ENCODE assay signal across 8 cellular contexts in the genomic region with DNA sequence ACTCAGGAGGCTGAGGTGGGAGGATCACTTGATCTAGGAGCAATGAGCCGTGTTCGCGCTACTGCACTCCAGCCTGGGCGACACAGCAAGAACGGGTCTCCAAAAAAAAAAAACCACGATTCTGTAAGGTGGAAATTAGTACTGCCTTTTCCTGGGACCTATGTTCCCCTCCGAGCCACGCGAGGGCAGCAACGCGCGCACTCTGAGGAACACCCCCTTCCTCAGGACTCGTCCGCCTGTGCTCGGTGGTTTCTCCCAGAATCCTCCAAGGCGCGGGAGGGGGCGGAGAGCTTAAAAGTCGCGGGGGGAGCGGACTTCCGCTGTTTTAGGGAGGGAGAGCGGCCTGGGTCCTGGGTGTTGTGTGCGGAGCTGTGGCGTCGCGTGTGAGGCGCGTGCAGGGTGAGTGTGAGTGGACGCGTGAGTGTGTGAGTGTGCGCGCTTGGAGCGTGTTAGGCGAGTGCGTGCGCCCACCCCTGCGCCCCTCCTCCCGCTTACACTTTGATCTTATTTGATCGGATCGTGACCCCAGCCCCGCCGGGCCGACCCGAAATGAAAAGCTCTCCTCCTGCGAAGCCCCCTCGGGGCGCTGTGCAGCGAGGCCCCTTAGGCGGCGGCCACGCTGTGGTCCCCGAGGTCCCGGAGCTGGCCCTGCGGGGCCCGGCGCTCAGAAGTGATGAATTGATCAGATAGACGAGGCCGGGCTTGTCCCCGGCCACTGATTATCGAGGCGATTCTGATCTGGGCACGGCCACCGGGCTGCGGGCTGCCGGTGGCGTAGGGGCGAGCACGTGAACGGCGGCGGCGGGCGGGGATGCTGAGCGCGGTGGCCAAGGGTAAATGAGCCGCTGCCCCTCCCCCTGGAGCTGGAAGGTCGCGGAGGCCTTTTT. TPM values are rescaled to one million over a fixed set of nuclear protein-coding genes. Genes with fewer than 3 reads are reported as not detected.
DNase-seq lines count a peak whose midpoint lies in the region; ATAC-seq and TF ChIP-seq lines count a peak whose summit lies in the region.

No MANE protein-coding gene starts in this region.

- H4K20me1 ChIP-seq in mammary epithelial cell (ENCODE audit: insufficient read depth, low read length) = no peaks in the 10 kb centered on the region

- intact Hi-C loops in mammary epithelial cell (cut with micrococcal nuclease) = loop anchor here (1.0 kb wide), 3 partner anchors 10 to 59 kb away; a partner anchor contains a TSS

- peak overlapping the region; percentile 91 to 100 (median 93) for H3K4me3 Mint-ChIP-seq in immature natural killer cell

- in situ Hi-C loops in ACHN (cut with HindIII; ENCODE audit: low pct_ligation_motif_present, low pct_unique_long_range_greater_than_20kb, low sequenced_read_pairs) (no loop called here), mammary epithelial cell (cut with MboI; ENCODE audit: low sequenced_read_pairs in 2 of 2) (loop anchor here in 1 of 2 donors (5.0 kb wide), 1 partner anchor 97 kb away; no protein-coding TSS in a partner anchor)

- peak overlapping the region; percentile 86 for H3K9ac ChIP-seq in mammary epithelial cell (ENCODE audit: insufficient read depth, low read length)

- BruUV-seq in mammary epithelial cell (replicated peaks; lab: Mats Ljungman, UMichigan) = TSS peak; percentile 77

- TF ChIP-seq CTCF in VCaP (conservative IDR thresholded peaks at IDR 0.05) = peak; percentile 93
- peak; percentile 83 to 93 for TF ChIP-seq CTCF in mammary epithelial cell (conservative IDR thresholded peaks at IDR 0.05 in 1 of 2, IDR thresholded peaks at IDR 0.05 in 1 of 2; ENCODE audit: extremely low read depth in 1 of 2, insufficient read depth in 1 of 2, low read depth in 1 of 2, low read length in 2 of 2)

- peak overlapping the region; percentile 83 for H2AFZ ChIP-seq in mammary epithelial cell (ENCODE audit: low read depth, low read length)

- no peaks in the 10 kb centered on the region for H3K9me3 ChIP-seq in mammary epithelial cell (replicated peaks; ENCODE audit: insufficient read depth, low read length)

- H3K4me1 Mint-ChIP-seq in immature natural killer cell = peaks cover 12 to 17% of the 10 kb centered on the region in 2 donors

- H3K36me3 Mint-ChIP-seq in immature natural killer cell = peaks cover 0 to 5% (median under 1%) of the 10 kb centered on the region in 3 donors

- no peaks in the 10 kb centered on the region for H3K27me3 ChIP-seq in mammary epithelial cell (ENCODE audit: insufficient read depth, low read length)

- H3K79me2 ChIP-seq in mammary epithelial cell (ENCODE audit: insufficient read depth, low read length) = peaks cover 22% of the 10 kb centered on the region

- peaks cover 8% of the 10 kb centered on the region for H3K4me1 ChIP-seq in mammary epithelial cell (ENCODE audit: insufficient read depth, low read length)

- dilution Hi-C loops in mammary epithelial cell (cut with HindIII; ENCODE audit: low sequenced_read_pairs) = loop anchor here (10.0 kb wide), 1 partner anchor 175 kb away; no protein-coding TSS in a partner anchor

- ATAC-seq in GM18867 (IDR thresholded peaks at IDR 0.05; ENCODE audit: unreplicated experiment) = peak; percentile 88
- ATAC-seq in HG03103 (IDR thresholded peaks at IDR 0.05; ENCODE audit: low read depth, unreplicated experiment) = peak; percentile 85

- H3K9me3 Mint-ChIP-seq in immature natural killer cell = no peaks in the 10 kb centered on the region

- H3K36me3 ChIP-seq in mammary epithelial cell (ENCODE audit: insufficient read depth, low read length) = peaks cover 6% of the 10 kb centered on the region

- H3K4me2 ChIP-seq in mammary epithelial cell (ENCODE audit: insufficient read depth, low read depth, low read length) = peak overlapping the region; percentile 85

- DNase-seq in ACHN (peak; percentile 96), NCI-H2171 treated with DMSO at 0.1 percent for 48 hours (lab: John Stamatoyannopoulos, UW) (peak; percentile 97), mammary epithelial cell (peak; percentile 94), immature natural killer cell (peak; percentile 95 to 97 (median 95)), smooth muscle cell of the brain vasculature (ENCODE audit: low read depth, low spot score) (peak; percentile 95)

- CTCF ChIA-PET in mammary epithelial cell (lab: Charles Lee; ENCODE audit: low non-redundant PET) = interaction anchor here (0.5 to 1.1 kb wide), 9 partner anchors 9 to 1054 kb away, joined by 3 to 17 read pairs (median 3); a partner anchor contains a TSS

- peak overlapping the region; percentile 98 for H3K27ac ChIP-seq in VCaP
- H3K27ac ChIP-seq in mammary epithelial cell (ENCODE audit: insufficient read depth, low read depth, low read length) = peak overlapping the region; percentile 80

- under 1% methylated on average over 43 of the region's 79 CpGs for WGBS in mammary epithelial cell (ENCODE audit: low coverage, missing lambda C conversion rate)

- H3K27me3 Mint-ChIP-seq in immature natural killer cell (ENCODE audit: low read depth in 3 of 3) = peaks cover 10 to 15% (median 12%) of the 10 kb centered on the region in 3 donors

- peak overlapping the region; percentile 87 to 99 (median 96) for H3K27ac Mint-ChIP-seq in immature natural killer cell

- peak overlapping the region; percentile 76 to 90 (median 84) for H3K4me3 ChIP-seq in mammary epithelial cell (replicated peaks in 1 of 3; ENCODE audit: insufficient read depth in 1 of 3, low read depth in 2 of 3, low read length in 3 of 3)

RNA-seq across cellular contexts. Expression of a gene that starts 9.6 kb away (rescaled TPM):
- total RNA-seq in mammary epithelial cell = 10 to 100 TPM; 24.8 to 27.4 TPM
- polyA plus RNA-seq in mammary epithelial cell = 6.8 TPM
- 12.4 TPM for polyA minus RNA-seq in mammary epithelial cell
- polyA plus RNA-seq in immature natural killer cell = 10 to 100 TPM; 32.4 to 44.3 (median 44.3) TPM

RNA-seq across cellular contexts. Expression of a gene that starts 13.8 kb away (rescaled TPM):
- 1 to 10 TPM in 1 of 2 donors, under 1 TPM in 1; 0.67 to 1.1 TPM for total RNA-seq in mammary epithelial cell
- polyA plus RNA-seq in mammary epithelial cell (0.95 TPM), immature natural killer cell (1 to 10 TPM in 2 of 3 donors, under 1 TPM in 1; 0.54 to 6.2 (median 3.0) TPM)
- polyA minus RNA-seq in mammary epithelial cell = not detected

RNA-seq across cellular contexts. Expression of a gene that starts 24.3 kb away (rescaled TPM):
- 10 to 100 TPM; 67.8 to 80.4 TPM for total RNA-seq in mammary epithelial cell
- polyA plus RNA-seq in mammary epithelial cell (21.9 TPM), immature natural killer cell (1 to 10 TPM; 2.5 to 3.3 (median 2.7) TPM)
- polyA minus RNA-seq in mammary epithelial cell = 51.7 TPM

RNA-seq across cellular contexts. Expression of a gene that starts 58.2 kb away (rescaled TPM):
- 10 to 100 TPM; 24.3 to 45.5 TPM for total RNA-seq in mammary epithelial cell
- polyA plus RNA-seq in mammary epithelial cell = 13.9 TPM
- 10.2 TPM for polyA minus RNA-seq in mammary epithelial cell
- 1 to 10 TPM; 6.0 to 8.0 (median 7.5) TPM for polyA plus RNA-seq in immature natural killer cell

Comparison
In these comparisons a context has a peak if more than half of its experiments do, and no peak if none do; other contexts are left out.
1. Peak in every context shown above with its lines: DNase-seq, ATAC-seq, H3K4me3 ChIP-seq and H3K27ac ChIP-seq.